ENCODE assay signal across 37 cellular contexts in the genomic region with DNA sequence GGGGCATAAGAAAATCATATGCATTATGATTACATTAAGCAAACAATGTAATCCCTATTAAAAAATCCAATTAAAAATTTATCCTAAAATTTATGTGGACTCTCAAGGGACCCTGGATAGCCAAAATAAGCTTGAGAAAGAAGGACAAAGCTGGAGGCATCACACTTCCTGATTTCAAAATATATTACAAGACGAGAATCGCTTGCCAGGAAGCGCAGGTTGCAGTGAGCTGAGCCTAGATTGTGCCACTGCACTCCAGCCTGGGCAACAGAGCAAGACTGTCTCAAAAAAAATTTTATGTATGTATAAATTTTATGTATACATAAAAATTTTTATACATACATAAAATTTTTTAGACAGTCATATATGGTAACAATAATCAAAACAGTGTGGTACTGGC.
"Had no signal": no experiment of that assay in that cellular context is flagged by ENCODE, and none has a peak within 500 bp of the region (broad histone marks: within the 10 kb centered on the region; RNA-seq: fewer than 3 reads in every experiment).

No MANE protein-coding gene starts in this region.

- H3K9me3 ChIP-seq: MG63 had no signal

- H3K36me3 ChIP-seq: MG63 had no signal

- DNase-seq: Karpas-422, Kasumi-1, MG63, MM.1S, MV-4-11, NCI-H1048, NCI-H1092, NCI-H1092 treated with DMSO at 0.1 percent for 48 hours, NCI-H1105, NCI-H1105 treated with DMSO at 0.1 percent for 48 hours, NCI-H1417, NCI-H1417 treated with DMSO at 0.1 percent for 48 hours, NCI-H1436, NCI-H1436 treated with DMSO at 0.1 percent for 48 hours, NCI-H146, NCI-H1694, NCI-H1694 treated with DMSO at 0.1 percent for 48 hours, NCI-H187, NCI-H187 treated with DMSO at 0.1 percent for 48 hours, NCI-H1930, NCI-H2029, NCI-H2029 treated with DMSO at 0.1 percent for 48 hours, NCI-H2081, NCI-H2081 treated with DMSO at 0.1 percent for 48 hours, NCI-H2107, NCI-H2171, NCI-H2171 treated with DMSO at 0.1 percent for 48 hours, NCI-H2227 treated with DMSO at 0.1 percent for 48 hours, NCI-H226, NCI-H345, NCI-H446, NCI-H446 treated with DMSO at 0.1 percent for 48 hours, NCI-H510A, NCI-H510A treated with DMSO at 0.1 percent for 48 hours, NCI-H524, NCI-H524 treated with DMSO at 0.1 percent for 48 hours, NCI-H526 had no signal

- H3K4me3 ChIP-seq: MG63 had no signal

- H3K27me3 ChIP-seq: MG63 had no signal
